ENCODE assay signal across 19 cellular contexts in the genomic region with DNA sequence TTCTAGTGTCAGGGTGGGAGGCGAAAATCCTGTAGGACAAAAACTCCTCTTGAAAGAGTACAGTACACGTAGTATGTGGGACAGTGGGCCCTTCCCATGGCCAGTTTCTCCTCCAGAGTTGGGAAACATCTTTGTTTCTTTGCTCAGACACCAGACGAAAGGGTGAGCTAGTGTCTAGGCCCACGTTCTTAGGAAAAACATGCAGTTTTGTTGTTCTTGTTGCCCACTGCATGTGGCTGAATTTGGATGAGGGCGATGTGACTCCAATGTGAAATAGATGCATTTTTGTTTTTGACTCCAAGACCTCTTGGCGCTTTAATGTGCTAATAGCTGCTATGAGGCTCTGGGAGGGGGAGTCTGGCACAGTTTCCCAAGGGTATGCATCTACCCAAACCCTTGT.
A peak's percentile ranks its signal among the peaks of the same experiment; 100 is the strongest.
DNase-seq lines count a peak whose midpoint lies in the region; ATAC-seq, FAIRE-seq and TF ChIP-seq lines count a peak whose summit lies in the region.
"Had no signal": no experiment of that assay in that cellular context is flagged by ENCODE, and none has a peak within 500 bp of the region (broad histone marks: within the 10 kb centered on the region; RNA-seq: fewer than 3 reads in every experiment).

No MANE protein-coding gene starts in this region.

- H3K4me3 Mint-ChIP-seq in chondrocyte (ENCODE audit: unreplicated experiment) (no peak overlapping the region), immature natural killer cell (no peak overlapping the region)
- H3K4me3 Mint-ChIP-seq: mesothelial cell of epicardium; stimulated activated naive CD8-positive, alpha-beta T cell treated with anti-CD3 and anti-CD28 coated beads, Interleukin-15, Interleukin-2, amounts not matched to agents 100 ng/mL and 50 ng/mL, for 24 hours had no signal

- H3K9me3 Mint-ChIP-seq in chondrocyte (ENCODE audit: low read depth) (peaks cover 5% of the 10 kb centered on the region), immature natural killer cell (peaks cover 0 to 1% (median 0%) of the 10 kb centered on the region in 6 donors)

- TF ChIP-seq EP300 in stomach (IDR thresholded peaks at IDR 0.05), result no peak

- H3K27me3 Mint-ChIP-seq in chondrocyte (ENCODE audit: low read depth) (no peaks in the 10 kb centered on the region), immature natural killer cell (ENCODE audit: low read depth in 3 of 3) (peaks cover 0 to 2% (median 0%) of the 10 kb centered on the region in 3 donors)
- H3K27me3 Mint-ChIP-seq: stimulated activated naive CD8-positive, alpha-beta T cell treated with anti-CD3 and anti-CD28 coated beads, Interleukin-15, Interleukin-2, amounts not matched to agents 100 ng/mL and 50 ng/mL, for 24 hours had no signal

- TF ChIP-seq POLR2A in stomach (IDR thresholded peaks at IDR 0.05), result no peak

- peak overlapping the region; percentile 63 for H3K9ac ChIP-seq in HUES6 (ENCODE audit: low read length)

- H3K4me1 ChIP-seq in HUES6 (ENCODE audit: control insufficient read depth, insufficient read depth, low read length) (peaks cover 55% of the 10 kb centered on the region), mesodermal cell (ENCODE audit: control insufficient read depth, insufficient read depth, low read length, poor library complexity, severe bottlenecking) (peaks cover 41% of the 10 kb centered on the region), stomach (peaks cover 0 to 28% (median 15%) of the 10 kb centered on the region in 4 donors)

- no peak for TF ChIP-seq CTCF in chondrocyte (IDR thresholded peaks at IDR 0.05)
- no peak for TF ChIP-seq CTCF in stomach (IDR thresholded peaks at IDR 0.05)
- TF ChIP-seq CTCF in dorsolateral prefrontal cortex (IDR thresholded peaks at IDR 0.05 in 54 of 56, conservative IDR thresholded peaks at IDR 0.05 in 2 of 56; ENCODE audit: low read depth in 1 of 56, partially characterized antibody in 56 of 56), result no peak

- WGBS in mesodermal cell (ENCODE audit: insufficient coverage in 2 of 2), 2 experiments, result 65 to 72% methylated on average over 4 to 6 of the region's 6 CpGs
- 71 to 96% (median 90%) methylated on average over 6 of the region's 6 CpGs for WGBS in stomach, 5 donors

- ATAC-seq in GM21723 (IDR thresholded peaks at IDR 0.05; ENCODE audit: unreplicated experiment), result no peak

- H3K27me3 ChIP-seq in HUES6 (ENCODE audit: control insufficient read depth, insufficient read depth, low read length) (peaks cover 16% of the 10 kb centered on the region; the same call in 1 of the 2 replicates), stomach (no peaks in the 10 kb centered on the region), dorsolateral prefrontal cortex (no peaks in the 10 kb centered on the region)
- H3K27me3 ChIP-seq: heart left ventricle, Peyer's patch had no signal

- H3K27ac Mint-ChIP-seq in chondrocyte (ENCODE audit: unreplicated experiment) (peak overlapping the region; percentile 67), immature natural killer cell (no peak overlapping the region)
- H3K27ac Mint-ChIP-seq: mesothelial cell of epicardium; stimulated activated naive CD8-positive, alpha-beta T cell treated with anti-CD3 and anti-CD28 coated beads, Interleukin-15, Interleukin-2, amounts not matched to agents 100 ng/mL and 50 ng/mL, for 24 hours had no signal

- DNase-seq in chondrocyte (ENCODE audit: low spot score), result no peak
- DNase-seq in stomach, result no peak
- no peak for DNase-seq in RCC 7860 (ENCODE audit: low spot score)
- DNase-seq in dorsolateral prefrontal cortex, result no peak
- no peak for DNase-seq in immature natural killer cell
- DNase-seq: activated CD4-positive, alpha-beta T cell treated with anti-CD3 and anti-CD28 coated beads for 48 hours; activated effector memory CD4-positive, alpha-beta T cell treated with Interleukin-2 at 50 U/mL for 16 hours; central memory CD4-positive, alpha-beta T cell; effector memory CD4-positive, alpha-beta T cell; NCI-H1436 treated with DMSO at 0.1 percent for 48 hours; NCI-H2227 treated with DMSO at 0.1 percent for 48 hours; retina had no signal

- FAIRE-seq in RCC 7860 (lab: Jason Lieb, UNC), result no peak

- H3K36me3 ChIP-seq in HUES6 (ENCODE audit: control insufficient read depth, insufficient read depth, low read length) (no peaks in the 10 kb centered on the region), mesodermal cell (ENCODE audit: control insufficient read depth, insufficient read depth, low read length) (no peaks in the 10 kb centered on the region), stomach (no peaks in the 10 kb centered on the region)
- H3K36me3 ChIP-seq: heart left ventricle, Peyer's patch had no signal

- intact Hi-C loops in stomach (cut with DNase I; ENCODE audit: low total_unique reads), result no loop called here
- intact Hi-C loops in dorsolateral prefrontal cortex (cut with DNase I), result no loop called here

- peaks cover 22% of the 10 kb centered on the region for H3K4me1 Mint-ChIP-seq in chondrocyte (ENCODE audit: low read depth)
- peaks cover 11 to 25% of the 10 kb centered on the region in 2 donors for H3K4me1 Mint-ChIP-seq in immature natural killer cell

- peak overlapping the region; percentile 62; the same call in 1 of the 2 replicates for H3K27ac ChIP-seq in HUES6 (ENCODE audit: low read depth, low read length)
- peak overlapping the region; percentile 96 for H3K27ac ChIP-seq in mesodermal cell (ENCODE audit: low read depth, low read length, severe bottlenecking)
- peak overlapping the region in 3 of 5 donors; percentile 55 to 60 (median 58) for H3K27ac ChIP-seq in stomach
- H3K27ac ChIP-seq in dorsolateral prefrontal cortex, result no peak overlapping the region
- H3K27ac ChIP-seq: heart left ventricle, Peyer's patch had no signal

- H3K4me3 ChIP-seq in HUES6 (ENCODE audit: low read depth, low read length), result peak overlapping the region; percentile 18
- H3K4me3 ChIP-seq in mesodermal cell (ENCODE audit: extremely low read depth, insufficient read depth, low read length, poor library complexity, severe bottlenecking), result no peak overlapping the region
- H3K4me3 ChIP-seq in stomach, result no peak overlapping the region
- H3K4me3 ChIP-seq in dorsolateral prefrontal cortex, result no peak overlapping the region
- H3K4me3 ChIP-seq: heart left ventricle, Peyer's patch had no signal

- H3K36me3 Mint-ChIP-seq in chondrocyte (ENCODE audit: low read depth), result peaks cover 10% of the 10 kb centered on the region
- H3K36me3 Mint-ChIP-seq in immature natural killer cell, result peaks cover 20 to 22% (median 20%) of the 10 kb centered on the region in 3 donors

- H3K9me3 ChIP-seq in HUES6 (ENCODE audit: control insufficient read depth, insufficient read depth, low read depth, low read length), result no peaks in the 10 kb centered on the region
- H3K9me3 ChIP-seq in mesodermal cell (ENCODE audit: control insufficient read depth, low read length), result no peaks in the 10 kb centered on the region
- H3K9me3 ChIP-seq in stomach, result no peaks in the 10 kb centered on the region
- H3K9me3 ChIP-seq: Peyer's patch had no signal

Comparison
In these comparisons a context has a peak if more than half of its experiments do, and no peak if none do; other contexts are left out.
1. H3K27ac ChIP-seq: peak in HUES6 (single experiment), mesodermal cell (single experiment) and stomach (3 of 5); none in dorsolateral prefrontal cortex (0 of 59).